ENCODE assay signal across 16 cellular contexts in the genomic region with DNA sequence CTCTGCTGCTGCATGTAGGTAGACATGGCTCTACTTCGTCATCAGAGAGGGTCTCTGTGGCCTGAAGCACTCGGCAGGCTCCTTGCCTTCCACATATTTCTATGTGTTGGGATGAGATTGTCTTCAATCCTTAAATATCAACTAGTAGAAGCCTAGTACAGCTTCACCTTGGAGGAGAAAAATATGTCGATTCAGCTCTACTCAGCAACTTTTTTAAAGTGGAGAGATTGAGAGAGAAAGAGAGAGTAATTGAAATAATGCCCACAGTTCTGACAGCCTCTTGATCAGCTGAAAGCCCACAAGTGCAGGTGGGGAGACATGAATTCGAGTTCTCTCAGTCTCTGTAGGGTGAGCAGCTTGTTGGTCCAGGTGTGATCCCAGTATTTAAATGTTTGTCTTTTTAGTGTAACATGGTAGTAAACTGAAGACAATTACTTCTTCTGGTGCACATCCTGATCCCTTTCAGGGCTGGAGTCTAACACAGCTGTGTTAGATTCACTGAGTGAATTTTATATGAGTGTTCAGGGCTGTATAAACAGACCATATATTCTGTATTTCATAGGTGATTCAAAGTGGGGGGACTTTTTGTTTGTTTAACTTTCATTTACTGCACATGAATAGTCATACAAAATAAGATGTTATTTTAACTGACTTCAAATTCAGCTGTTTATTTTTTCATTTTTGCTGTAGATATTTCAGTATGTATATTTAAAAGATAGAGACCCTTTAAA.
A peak's percentile ranks its signal among the peaks of the same experiment; 100 is the strongest.
DNase-seq lines count a peak whose midpoint lies in the region; ATAC-seq and TF ChIP-seq lines count a peak whose summit lies in the region.
"Had no signal": no experiment of that assay in that cellular context is flagged by ENCODE, and none has a peak within 500 bp of the region (broad histone marks: within the 10 kb centered on the region; RNA-seq: fewer than 3 reads in every experiment).

No MANE protein-coding gene starts in this region.

- H3K27ac Mint-ChIP-seq in CD8-positive, alpha-beta memory T cell = peak overlapping the region in 7 of 8 donors; percentile 4 to 86 (median 62)
- H3K27ac Mint-ChIP-seq in activated T-helper 1 cell treated with anti-CD3 and anti-CD28 coated beads, Interleukin-12 subunit alpha, Interleukin-12 subunit beta, Interleukin-2, Interleukin-4 antibody, amounts not matched to agents 30 ng/mL and 10 ng/mL and 1 ng/mL, durations not matched to agents 14 hours and 24 hours and 36 hours = peak overlapping the region; percentile 32
- H3K27ac Mint-ChIP-seq in natural killer cell (peak overlapping the region; percentile 37 to 49), osteocyte (ENCODE audit: unreplicated experiment) (no peak overlapping the region)

- H3K4me1 Mint-ChIP-seq in CD8-positive, alpha-beta memory T cell = peaks cover 57 to 85% (median 81%) of the 10 kb centered on the region in 3 donors
- peaks cover 50% of the 10 kb centered on the region for H3K4me1 Mint-ChIP-seq in activated T-helper 1 cell treated with anti-CD3 and anti-CD28 coated beads, Interleukin-12 subunit alpha, Interleukin-12 subunit beta, Interleukin-2, Interleukin-4 antibody, amounts not matched to agents 30 ng/mL and 10 ng/mL and 1 ng/mL, durations not matched to agents 14 hours and 24 hours and 36 hours (ENCODE audit: low read depth)
- H3K4me1 Mint-ChIP-seq in natural killer cell = peaks cover 48 to 56% of the 10 kb centered on the region in 2 donors
- peaks cover 27% of the 10 kb centered on the region for H3K4me1 Mint-ChIP-seq in osteocyte (ENCODE audit: unreplicated experiment)

- TF ChIP-seq CTCF in natural killer cell (IDR thresholded peaks at IDR 0.05) = no peak
- TF ChIP-seq CTCF in adrenal gland (IDR thresholded peaks at IDR 0.05) = no peak
- no peak for TF ChIP-seq CTCF in osteocyte (IDR thresholded peaks at IDR 0.05)

- WGBS in adrenal gland, 4 donors = 71 to 81% (median 77%) methylated on average over 4 of the region's 4 CpGs

- no peaks in the 10 kb centered on the region for H3K27me3 Mint-ChIP-seq in CD8-positive, alpha-beta memory T cell
- no peaks in the 10 kb centered on the region for H3K27me3 Mint-ChIP-seq in activated T-helper 1 cell treated with anti-CD3 and anti-CD28 coated beads, Interleukin-12 subunit alpha, Interleukin-12 subunit beta, Interleukin-2, Interleukin-4 antibody, amounts not matched to agents 30 ng/mL and 10 ng/mL and 1 ng/mL, durations not matched to agents 14 hours and 24 hours and 36 hours (ENCODE audit: insufficient read depth)
- H3K27me3 Mint-ChIP-seq in natural killer cell (ENCODE audit: low read depth in 2 of 2) = no peaks in the 10 kb centered on the region
- H3K27me3 Mint-ChIP-seq in osteocyte (ENCODE audit: unreplicated experiment) = no peaks in the 10 kb centered on the region

- POLR2A ChIA-PET in CD8-positive, alpha-beta memory T cell (lab: Charles Lee) = no interaction called here

- H3K4me3 ChIP-seq in CD8-positive, alpha-beta memory T cell (ENCODE audit: low read length) = no peak overlapping the region
- H3K4me3 ChIP-seq in adrenal gland = no peak overlapping the region
- H3K4me3 ChIP-seq: BLaER1 had no signal

- CTCF ChIA-PET in CD8-positive, alpha-beta memory T cell (lab: Charles Lee) = interaction anchor here (1.0 kb wide), 1 partner anchor 119 kb away, joined by 3 read pairs; no protein-coding TSS in a partner anchor

- no peak overlapping the region for H3K27ac ChIP-seq in CD8-positive, alpha-beta memory T cell (ENCODE audit: low read depth, low read length)
- no peak overlapping the region for H3K27ac ChIP-seq in adrenal gland
- H3K27ac ChIP-seq: BLaER1, neutrophil had no signal

- no peaks in the 10 kb centered on the region for H3K4me1 ChIP-seq in CD8-positive, alpha-beta memory T cell (ENCODE audit: insufficient read depth, low read length)
- H3K4me1 ChIP-seq in adrenal gland (replicated peaks in 1 of 2) = no peaks in the 10 kb centered on the region

- H3K27me3 ChIP-seq in CD8-positive, alpha-beta memory T cell (ENCODE audit: insufficient read depth, low read length, poor library complexity, severe bottlenecking) = no peaks in the 10 kb centered on the region
- no peaks in the 10 kb centered on the region for H3K27me3 ChIP-seq in adrenal gland
- H3K27me3 ChIP-seq: BLaER1, neutrophil had no signal

- H3K9me3 Mint-ChIP-seq in CD8-positive, alpha-beta memory T cell = no peaks in the 10 kb centered on the region
- no peaks in the 10 kb centered on the region for H3K9me3 Mint-ChIP-seq in activated T-helper 1 cell treated with anti-CD3 and anti-CD28 coated beads, Interleukin-12 subunit alpha, Interleukin-12 subunit beta, Interleukin-2, Interleukin-4 antibody, amounts not matched to agents 30 ng/mL and 10 ng/mL and 1 ng/mL, durations not matched to agents 14 hours and 24 hours and 36 hours
- H3K9me3 Mint-ChIP-seq in natural killer cell (no peaks in the 10 kb centered on the region), osteocyte (ENCODE audit: unreplicated experiment) (no peaks in the 10 kb centered on the region)

- H3K36me3 Mint-ChIP-seq in CD8-positive, alpha-beta memory T cell = peaks cover 0 to 60% (median 22%) of the 10 kb centered on the region in 3 donors
- peaks cover 49% of the 10 kb centered on the region for H3K36me3 Mint-ChIP-seq in activated T-helper 1 cell treated with anti-CD3 and anti-CD28 coated beads, Interleukin-12 subunit alpha, Interleukin-12 subunit beta, Interleukin-2, Interleukin-4 antibody, amounts not matched to agents 30 ng/mL and 10 ng/mL and 1 ng/mL, durations not matched to agents 14 hours and 24 hours and 36 hours (ENCODE audit: low read depth)
- H3K36me3 Mint-ChIP-seq in natural killer cell = no peaks in the 10 kb centered on the region
- H3K36me3 Mint-ChIP-seq in osteocyte (ENCODE audit: unreplicated experiment) = peaks cover 18% of the 10 kb centered on the region

- TF ChIP-seq POLR2A in adrenal gland (IDR thresholded peaks at IDR 0.05) = no peak

- intact Hi-C loops in activated T-helper 1 cell treated with anti-CD3 and anti-CD28 coated beads, Interleukin-12 subunit alpha, Interleukin-12 subunit beta, Interleukin-2, Interleukin-4 antibody, amounts not matched to agents 30 ng/mL and 10 ng/mL and 1 ng/mL, durations not matched to agents 14 hours and 24 hours and 36 hours (cut with micrococcal nuclease) = no loop called here
- intact Hi-C loops in natural killer cell (cut with micrococcal nuclease) (no loop called here), adrenal gland (cut with DNase I) (no loop called here)

- no peaks in the 10 kb centered on the region for H3K9me3 ChIP-seq in CD8-positive, alpha-beta memory T cell (ENCODE audit: low read length)
- no peaks in the 10 kb centered on the region for H3K9me3 ChIP-seq in adrenal gland (replicated peaks in 1 of 3)
- H3K9me3 ChIP-seq: BLaER1, neutrophil had no signal

- no peak for DNase-seq in CD8-positive, alpha-beta memory T cell
- no peak for DNase-seq in activated T-helper 1 cell treated with anti-CD3 and anti-CD28 coated beads, Interleukin-12 subunit alpha, Interleukin-12 subunit beta, Interleukin-2, Interleukin-4 antibody, amounts not matched to agents 30 ng/mL and 10 ng/mL and 1 ng/mL, durations not matched to agents 14 hours and 24 hours and 36 hours (ENCODE audit: low spot score)
- DNase-seq in natural killer cell (no peak), adrenal gland (no peak), NCI-H2107 (lab: John Stamatoyannopoulos, UW) (no peak), osteocyte (ENCODE audit: extremely low spot score, unreplicated experiment) (no peak)
- DNase-seq: activated naive CD4-positive, alpha-beta T cell; DMS79; foreskin melanocyte; Kasumi-1; NCI-H1694; NCI-H446 treated with DMSO at 0.1 percent for 48 hours had no signal

- peak overlapping the region in 1 of 7 donors; percentile 20 for H3K4me3 Mint-ChIP-seq in CD8-positive, alpha-beta memory T cell
- H3K4me3 Mint-ChIP-seq in activated T-helper 1 cell treated with anti-CD3 and anti-CD28 coated beads, Interleukin-12 subunit alpha, Interleukin-12 subunit beta, Interleukin-2, Interleukin-4 antibody, amounts not matched to agents 30 ng/mL and 10 ng/mL and 1 ng/mL, durations not matched to agents 14 hours and 24 hours and 36 hours = no peak overlapping the region
- H3K4me3 Mint-ChIP-seq in natural killer cell (no peak overlapping the region), osteocyte (ENCODE audit: unreplicated experiment) (no peak overlapping the region)

- ATAC-seq in HG02678 (IDR thresholded peaks at IDR 0.05; ENCODE audit: unreplicated experiment) (peak; percentile 33), natural killer cell (no peak)
- ATAC-seq: HCT116 had no signal

- peaks cover 10% of the 10 kb centered on the region for H3K36me3 ChIP-seq in CD8-positive, alpha-beta memory T cell (ENCODE audit: insufficient read depth, low read length)
- no peaks in the 10 kb centered on the region for H3K36me3 ChIP-seq in adrenal gland (replicated peaks in 1 of 2)
- H3K36me3 ChIP-seq: neutrophil had no signal
